Comparison of ENCODE assay signal across 19 cellular contexts in genomic region chr13:56861472-56861871, GRCh38.
"Had no signal": no experiment of that assay in that cellular context is flagged by ENCODE, and none has a peak within 500 bp of the region (broad histone marks: within the 10 kb centered on the region; RNA-seq: fewer than 3 reads in every experiment).

No MANE protein-coding gene starts in this region.

- ATAC-seq: left lung, natural killer cell had no signal

- FAIRE-seq: kidney had no signal

- DNase-seq: activated CD4-positive, alpha-beta memory T cell treated with anti-CD3 and anti-CD28 coated beads, Interleukin-2, amount 10 ng/mL, durations not matched to agents 7 days and 5 days; activated CD4-positive, alpha-beta T cell treated with anti-CD3 and anti-CD28 coated beads, Interleukin-2, amount 10 ng/mL, durations not matched to agents 24 days and 14 days; activated gamma-delta T cell; activated naive CD4-positive, alpha-beta T cell treated with anti-CD3 and anti-CD28 coated beads, Interleukin-2, amount 50 U/mL, for 16 hours; aorta; cortex of kidney; endodermal cell; kidney; left lung; midbrain; natural killer cell; spleen; stimulated activated CD4-positive, alpha-beta T cell treated with anti-CD3 and anti-CD28 coated beads, Interleukin-4, amount 100 ng/mL, for 24 hours; stimulated activated naive CD4-positive, alpha-beta T cell treated with Interleukin-2 at 50 U/mL for 16 hours; thyroid gland had no signal

- H3K36me3 ChIP-seq: cardiac muscle cell, left lung, right atrium auricular region, spleen, thyroid gland had no signal

- H3K4me1 ChIP-seq: left lung, right atrium auricular region, spleen, thyroid gland had no signal

- H3K9me3 ChIP-seq: left lung, right atrium auricular region, thyroid gland had no signal

- H3K27me3 ChIP-seq: cardiac muscle cell, left lung, right atrium auricular region, spleen, thyroid gland had no signal

- H3K4me3 Mint-ChIP-seq: activated CD4-positive, alpha-beta memory T cell treated with anti-CD3 and anti-CD28 coated beads, Interleukin-2, amount 10 ng/mL, durations not matched to agents 7 days and 5 days; activated CD4-positive, alpha-beta T cell treated with anti-CD3 and anti-CD28 coated beads, Interleukin-2, amount 10 ng/mL, durations not matched to agents 24 days and 14 days; endodermal cell; natural killer cell had no signal

- H3K4me3 ChIP-seq: cardiac muscle cell, left lung, right atrium auricular region, spleen, thyroid gland had no signal

- H3K4me1 Mint-ChIP-seq: activated CD4-positive, alpha-beta memory T cell treated with anti-CD3 and anti-CD28 coated beads, Interleukin-2, amount 10 ng/mL, durations not matched to agents 7 days and 5 days; activated CD4-positive, alpha-beta T cell treated with anti-CD3 and anti-CD28 coated beads, Interleukin-2, amount 10 ng/mL, durations not matched to agents 24 days and 14 days; endodermal cell; natural killer cell had no signal

- H3K9me3 Mint-ChIP-seq: activated CD4-positive, alpha-beta T cell treated with anti-CD3 and anti-CD28 coated beads, Interleukin-2, amount 10 ng/mL, durations not matched to agents 24 days and 14 days; endodermal cell had no signal

- H3K27ac Mint-ChIP-seq: activated CD4-positive, alpha-beta memory T cell treated with anti-CD3 and anti-CD28 coated beads, Interleukin-2, amount 10 ng/mL, durations not matched to agents 7 days and 5 days; activated CD4-positive, alpha-beta T cell treated with anti-CD3 and anti-CD28 coated beads, Interleukin-2, amount 10 ng/mL, durations not matched to agents 24 days and 14 days; endodermal cell; natural killer cell; progenitor cell of endocrine pancreas had no signal

- H3K27me3 Mint-ChIP-seq: activated CD4-positive, alpha-beta memory T cell treated with anti-CD3 and anti-CD28 coated beads, Interleukin-2, amount 10 ng/mL, durations not matched to agents 7 days and 5 days; activated CD4-positive, alpha-beta T cell treated with anti-CD3 and anti-CD28 coated beads, Interleukin-2, amount 10 ng/mL, durations not matched to agents 24 days and 14 days; progenitor cell of endocrine pancreas had no signal

- H3K27ac ChIP-seq: cardiac muscle cell, epithelial cell of prostate, left lung, right atrium auricular region, spleen, thyroid gland had no signal
